Comparison of ENCODE assay signal across 1 cellular context in genomic region chr2:70141754-70142589, GRCh38.
TF ChIP-seq lines count a peak whose summit lies in the region.

No MANE protein-coding gene starts in this region.

TF ChIP-seq in HepG2, 621 proteins besides CTCF, POLR2A, EP300 and RAD21 (continued from another document and continues in another):
- TF ChIP-seq ARID5B (CRISPR knock-in tag; IDR thresholded peaks at IDR 0.05) (peak; percentile 59; the same call in 1 of the 2 replicates), ZNF34 (CRISPR knock-in tag; IDR thresholded peaks at IDR 0.05; ENCODE audit: borderline replicate concordance) (no peak; the same call in 1 of the 2 replicates), ZNF138 (CRISPR knock-in tag; IDR thresholded peaks at IDR 0.05; ENCODE audit: low read depth) (peak; percentile 35; the same call in 1 of the 2 replicates), TAF15 (IDR thresholded peaks at IDR 0.05; ENCODE audit: low read depth, low read length, poor library complexity, severe bottlenecking) (no peak), ZNF703 (CRISPR knock-in tag; IDR thresholded peaks at IDR 0.05; ENCODE audit: borderline replicate concordance) (0 out of 2 replicates have a peak, but pooled peaks have one; percentile 53), AKAP8 (CRISPR knock-in tag; IDR thresholded peaks at IDR 0.05) (peak; percentile 39; the same call in 1 of the 2 replicates), ZNF232 (CRISPR knock-in tag; IDR thresholded peaks at IDR 0.05; ENCODE audit: borderline replicate concordance) (no peak; the same call in 1 of the 2 replicates), RARA (CRISPR knock-in tag; IDR thresholded peaks at IDR 0.05) (no peak; the same call in none of the 2 replicates), ZNF782 (CRISPR knock-in tag; IDR thresholded peaks at IDR 0.05; ENCODE audit: borderline replicate concordance) (peak; percentile 64; the same call in 1 of the 2 replicates), RXRA (CRISPR knock-in tag; IDR thresholded peaks at IDR 0.05) (peak; percentile 9; the same call in 1 of the 2 replicates), MAX (IDR thresholded peaks at IDR 0.05) (peak; percentile 85), SIN3A (IDR thresholded peaks at IDR 0.05; ENCODE audit: borderline replicate concordance, low read depth, low read length) (no peak), HDAC1 (CRISPR knock-in tag; IDR thresholded peaks at IDR 0.05) (no peak), CCAR2 (optimal IDR thresholded peaks at IDR 0.05; ENCODE audit: low read depth, low read length) (no peak), ZNF160 (CRISPR knock-in tag; IDR thresholded peaks at IDR 0.05) (peak; percentile 87; the same call in 1 of the 2 replicates), ARNTL (CRISPR knock-in tag; IDR thresholded peaks at IDR 0.05) (no peak), ZBTB38 (CRISPR knock-in tag; IDR thresholded peaks at IDR 0.05) (peak; percentile 40; the same call in 1 of the 2 replicates), CENPX (CRISPR knock-in tag; IDR thresholded peaks at IDR 0.05) (no peak), TBP (CRISPR knock-in tag; IDR thresholded peaks at IDR 0.05) (0 out of 2 replicates have a peak, but pooled peaks have one; percentile 21), NR2F2 (IDR thresholded peaks at IDR 0.05; ENCODE audit: borderline replicate concordance, low read depth) (no peak; the same call in 1 of the 2 replicates), ZBTB7A (CRISPR knock-in tag; IDR thresholded peaks at IDR 0.05) (no peak), ZNF563 (CRISPR knock-in tag; IDR thresholded peaks at IDR 0.05) (peak; percentile 98), ZZZ3 (CRISPR knock-in tag; IDR thresholded peaks at IDR 0.05; ENCODE audit: borderline replicate concordance) (no peak), ONECUT2 (CRISPR knock-in tag; IDR thresholded peaks at IDR 0.05) (no peak), HCFC1 (IDR thresholded peaks at IDR 0.05; ENCODE audit: low read depth, low read length) (no peak), HOXA9 (CRISPR knock-in tag; IDR thresholded peaks at IDR 0.05; ENCODE audit: borderline replicate concordance) (peak; percentile 88), SAFB2 (CRISPR knock-in tag; IDR thresholded peaks at IDR 0.05; ENCODE audit: borderline replicate concordance, low read depth) (peak; percentile 93; the same call in 1 of the 2 replicates), ZNF557 (CRISPR knock-in tag; IDR thresholded peaks at IDR 0.05) (no peak; the same call in 1 of the 2 replicates), TP53 (CRISPR knock-in tag; conservative IDR thresholded peaks at IDR 0.05) (no peak), ZNF235 (CRISPR knock-in tag; IDR thresholded peaks at IDR 0.05; ENCODE audit: borderline replicate concordance) (peak; percentile 93), TEAD3 (CRISPR knock-in tag; optimal IDR thresholded peaks at IDR 0.05; ENCODE audit: borderline replicate concordance) (no peak), POLR2AphosphoS2 (IDR thresholded peaks at IDR 0.05; ENCODE audit: low read depth, low read length) (no peak), ZSCAN29 (CRISPR knock-in tag; conservative IDR thresholded peaks at IDR 0.05) (no peak), ISL2 (CRISPR knock-in tag; IDR thresholded peaks at IDR 0.05) (no peak), RNF2 (conservative IDR thresholded peaks at IDR 0.05; ENCODE audit: low read depth) (peak; percentile 81), NR1H2 (CRISPR knock-in tag; IDR thresholded peaks at IDR 0.05; ENCODE audit: borderline replicate concordance, low read depth) (0 out of 2 replicates have a peak, but pooled peaks have one; percentile 78), KDM2A (CRISPR knock-in tag; IDR thresholded peaks at IDR 0.05; ENCODE audit: borderline replicate concordance, low read depth) (peak; percentile 14), NFE2L1 (CRISPR knock-in tag; IDR thresholded peaks at IDR 0.05; ENCODE audit: borderline replicate concordance) (no peak), ZNF142 (CRISPR knock-in tag; IDR thresholded peaks at IDR 0.05) (peak; percentile 81), ZNF512B (CRISPR knock-in tag; IDR thresholded peaks at IDR 0.05; ENCODE audit: borderline replicate concordance) (no peak), AGO2 (optimal IDR thresholded peaks at IDR 0.05; ENCODE audit: low read depth, low read length) (peak; percentile 94), CENPT (CRISPR knock-in tag; IDR thresholded peaks at IDR 0.05; ENCODE audit: low read depth) (peak; percentile 18), FOXO1 (CRISPR knock-in tag; IDR thresholded peaks at IDR 0.05) (no peak), ZNF790 (CRISPR knock-in tag; IDR thresholded peaks at IDR 0.05; ENCODE audit: borderline replicate concordance) (peak; percentile 97; the same call in 1 of the 2 replicates), ZNF850 (CRISPR knock-in tag; conservative IDR thresholded peaks at IDR 0.05) (0 out of 2 replicates have a peak, but pooled peaks have one; percentile 15), ZNF615 (CRISPR knock-in tag; IDR thresholded peaks at IDR 0.05; ENCODE audit: borderline replicate concordance) (no peak), ZBTB21 (CRISPR knock-in tag; IDR thresholded peaks at IDR 0.05) (0 out of 2 replicates have a peak, but pooled peaks have one; percentile 2), ZMYM4 (CRISPR knock-in tag; IDR thresholded peaks at IDR 0.05) (no peak), CEBPG (CRISPR knock-in tag; IDR thresholded peaks at IDR 0.05) (no peak), ZNF567 (CRISPR knock-in tag; IDR thresholded peaks at IDR 0.05; ENCODE audit: borderline replicate concordance) (no peak; the same call in none of the 2 replicates), ZNF253 (CRISPR knock-in tag; IDR thresholded peaks at IDR 0.05; ENCODE audit: borderline replicate concordance) (peak; percentile 95), ZNF737 (CRISPR knock-in tag; IDR thresholded peaks at IDR 0.05; ENCODE audit: borderline replicate concordance) (no peak)
- TF ChIP-seq, protein P1, sequence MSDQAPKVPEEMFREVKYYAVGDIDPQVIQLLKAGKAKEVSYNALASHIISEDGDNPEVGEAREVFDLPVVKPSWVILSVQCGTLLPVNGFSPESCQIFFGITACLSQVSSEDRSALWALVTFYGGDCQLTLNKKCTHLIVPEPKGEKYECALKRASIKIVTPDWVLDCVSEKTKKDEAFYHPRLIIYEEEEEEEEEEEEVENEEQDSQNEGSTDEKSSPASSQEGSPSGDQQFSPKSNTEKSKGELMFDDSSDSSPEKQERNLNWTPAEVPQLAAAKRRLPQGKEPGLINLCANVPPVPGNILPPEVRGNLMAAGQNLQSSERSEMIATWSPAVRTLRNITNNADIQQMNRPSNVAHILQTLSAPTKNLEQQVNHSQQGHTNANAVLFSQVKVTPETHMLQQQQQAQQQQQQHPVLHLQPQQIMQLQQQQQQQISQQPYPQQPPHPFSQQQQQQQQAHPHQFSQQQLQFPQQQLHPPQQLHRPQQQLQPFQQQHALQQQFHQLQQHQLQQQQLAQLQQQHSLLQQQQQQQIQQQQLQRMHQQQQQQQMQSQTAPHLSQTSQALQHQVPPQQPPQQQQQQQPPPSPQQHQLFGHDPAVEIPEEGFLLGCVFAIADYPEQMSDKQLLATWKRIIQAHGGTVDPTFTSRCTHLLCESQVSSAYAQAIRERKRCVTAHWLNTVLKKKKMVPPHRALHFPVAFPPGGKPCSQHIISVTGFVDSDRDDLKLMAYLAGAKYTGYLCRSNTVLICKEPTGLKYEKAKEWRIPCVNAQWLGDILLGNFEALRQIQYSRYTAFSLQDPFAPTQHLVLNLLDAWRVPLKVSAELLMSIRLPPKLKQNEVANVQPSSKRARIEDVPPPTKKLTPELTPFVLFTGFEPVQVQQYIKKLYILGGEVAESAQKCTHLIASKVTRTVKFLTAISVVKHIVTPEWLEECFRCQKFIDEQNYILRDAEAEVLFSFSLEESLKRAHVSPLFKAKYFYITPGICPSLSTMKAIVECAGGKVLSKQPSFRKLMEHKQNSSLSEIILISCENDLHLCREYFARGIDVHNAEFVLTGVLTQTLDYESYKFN (CRISPR knock-in tag; conservative IDR thresholded peaks at IDR 0.05) = no peak
